ENCODE assay signal across 1 cellular context in the genomic region with DNA sequence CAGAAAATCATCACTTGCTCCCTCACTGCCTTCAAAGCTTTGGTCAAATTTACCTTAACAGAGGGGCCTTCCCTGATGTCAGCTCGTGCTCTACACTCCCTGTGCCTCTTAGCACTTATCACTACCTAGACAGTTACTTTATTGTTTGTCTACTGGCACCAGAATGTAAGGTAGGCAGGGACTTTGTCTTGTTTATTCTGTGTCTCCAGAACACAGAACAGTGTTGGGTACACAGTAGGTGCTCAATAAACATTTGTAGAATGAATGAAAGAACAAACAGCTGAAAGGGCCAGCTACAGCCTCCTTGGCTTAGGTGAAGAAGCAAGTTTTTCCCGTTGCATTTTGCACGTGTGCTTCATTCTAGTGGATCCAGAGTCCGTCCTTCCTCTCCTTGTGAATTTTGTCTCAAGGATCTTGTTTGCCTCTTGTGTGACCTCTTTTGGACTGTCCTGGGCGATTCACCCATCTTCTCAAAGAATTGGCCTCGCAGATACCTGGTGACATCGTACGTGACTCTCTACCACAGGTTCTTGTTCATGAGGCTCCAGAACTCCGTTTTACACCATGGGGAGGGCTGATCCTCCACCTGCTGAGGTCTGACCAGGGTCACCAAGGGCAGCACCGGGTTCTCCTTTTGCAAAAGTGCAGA.
TF ChIP-seq lines count a peak whose summit lies in the region.

No MANE protein-coding gene starts in this region.

TF ChIP-seq in HepG2, 621 proteins besides CTCF, POLR2A, EP300 and RAD21 (continued from another document and continues in another):
- TF ChIP-seq, protein P1, sequence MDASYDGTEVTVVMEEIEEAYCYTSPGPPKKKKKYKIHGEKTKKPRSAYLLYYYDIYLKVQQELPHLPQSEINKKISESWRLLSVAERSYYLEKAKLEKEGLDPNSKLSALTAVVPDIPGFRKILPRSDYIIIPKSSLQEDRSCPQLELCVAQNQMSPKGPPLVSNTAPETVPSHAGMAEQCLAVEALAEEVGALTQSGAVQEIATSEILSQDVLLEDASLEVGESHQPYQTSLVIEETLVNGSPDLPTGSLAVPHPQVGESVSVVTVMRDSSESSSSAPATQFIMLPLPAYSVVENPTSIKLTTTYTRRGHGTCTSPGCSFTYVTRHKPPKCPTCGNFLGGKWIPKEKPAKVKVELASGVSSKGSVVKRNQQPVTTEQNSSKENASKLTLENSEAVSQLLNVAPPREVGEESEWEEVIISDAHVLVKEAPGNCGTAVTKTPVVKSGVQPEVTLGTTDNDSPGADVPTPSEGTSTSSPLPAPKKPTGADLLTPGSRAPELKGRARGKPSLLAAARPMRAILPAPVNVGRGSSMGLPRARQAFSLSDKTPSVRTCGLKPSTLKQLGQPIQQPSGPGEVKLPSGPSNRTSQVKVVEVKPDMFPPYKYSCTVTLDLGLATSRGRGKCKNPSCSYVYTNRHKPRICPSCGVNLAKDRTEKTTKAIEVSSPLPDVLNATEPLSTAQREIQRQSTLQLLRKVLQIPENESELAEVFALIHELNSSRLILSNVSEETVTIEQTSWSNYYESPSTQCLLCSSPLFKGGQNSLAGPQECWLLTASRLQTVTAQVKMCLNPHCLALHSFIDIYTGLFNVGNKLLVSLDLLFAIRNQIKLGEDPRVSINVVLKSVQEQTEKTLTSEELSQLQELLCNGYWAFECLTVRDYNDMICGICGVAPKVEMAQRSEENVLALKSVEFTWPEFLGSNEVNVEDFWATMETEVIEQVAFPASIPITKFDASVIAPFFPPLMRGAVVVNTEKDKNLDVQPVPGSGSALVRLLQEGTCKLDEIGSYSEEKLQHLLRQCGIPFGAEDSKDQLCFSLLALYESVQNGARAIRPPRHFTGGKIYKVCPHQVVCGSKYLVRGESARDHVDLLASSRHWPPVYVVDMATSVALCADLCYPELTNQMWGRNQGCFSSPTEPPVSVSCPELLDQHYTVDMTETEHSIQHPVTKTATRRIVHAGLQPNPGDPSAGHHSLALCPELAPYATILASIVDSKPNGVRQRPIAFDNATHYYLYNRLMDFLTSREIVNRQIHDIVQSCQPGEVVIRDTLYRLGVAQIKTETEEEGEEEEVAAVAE (CRISPR knock-in tag; IDR thresholded peaks at IDR 0.05; ENCODE audit: borderline replicate concordance), result no peak
- TF ChIP-seq ZBTB49 (CRISPR knock-in tag; IDR thresholded peaks at IDR 0.05; ENCODE audit: borderline replicate concordance), result no peak
- TF ChIP-seq, protein P2, sequence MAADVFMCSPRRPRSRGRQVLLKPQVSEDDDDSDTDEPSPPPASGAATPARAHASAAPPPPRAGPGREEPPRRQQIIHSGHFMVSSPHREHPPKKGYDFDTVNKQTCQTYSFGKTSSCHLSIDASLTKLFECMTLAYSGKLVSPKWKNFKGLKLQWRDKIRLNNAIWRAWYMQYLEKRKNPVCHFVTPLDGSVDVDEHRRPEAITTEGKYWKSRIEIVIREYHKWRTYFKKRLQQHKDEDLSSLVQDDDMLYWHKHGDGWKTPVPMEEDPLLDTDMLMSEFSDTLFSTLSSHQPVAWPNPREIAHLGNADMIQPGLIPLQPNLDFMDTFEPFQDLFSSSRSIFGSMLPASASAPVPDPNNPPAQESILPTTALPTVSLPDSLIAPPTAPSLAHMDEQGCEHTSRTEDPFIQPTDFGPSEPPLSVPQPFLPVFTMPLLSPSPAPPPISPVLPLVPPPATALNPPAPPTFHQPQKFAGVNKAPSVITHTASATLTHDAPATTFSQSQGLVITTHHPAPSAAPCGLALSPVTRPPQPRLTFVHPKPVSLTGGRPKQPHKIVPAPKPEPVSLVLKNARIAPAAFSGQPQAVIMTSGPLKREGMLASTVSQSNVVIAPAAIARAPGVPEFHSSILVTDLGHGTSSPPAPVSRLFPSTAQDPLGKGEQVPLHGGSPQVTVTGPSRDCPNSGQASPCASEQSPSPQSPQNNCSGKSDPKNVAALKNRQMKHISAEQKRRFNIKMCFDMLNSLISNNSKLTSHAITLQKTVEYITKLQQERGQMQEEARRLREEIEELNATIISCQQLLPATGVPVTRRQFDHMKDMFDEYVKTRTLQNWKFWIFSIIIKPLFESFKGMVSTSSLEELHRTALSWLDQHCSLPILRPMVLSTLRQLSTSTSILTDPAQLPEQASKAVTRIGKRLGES (CRISPR knock-in tag; IDR thresholded peaks at IDR 0.05; ENCODE audit: borderline replicate concordance), result no peak
- TF ChIP-seq PAF1 (CRISPR knock-in tag; IDR thresholded peaks at IDR 0.05), result no peak
- TF ChIP-seq, protein P3, sequence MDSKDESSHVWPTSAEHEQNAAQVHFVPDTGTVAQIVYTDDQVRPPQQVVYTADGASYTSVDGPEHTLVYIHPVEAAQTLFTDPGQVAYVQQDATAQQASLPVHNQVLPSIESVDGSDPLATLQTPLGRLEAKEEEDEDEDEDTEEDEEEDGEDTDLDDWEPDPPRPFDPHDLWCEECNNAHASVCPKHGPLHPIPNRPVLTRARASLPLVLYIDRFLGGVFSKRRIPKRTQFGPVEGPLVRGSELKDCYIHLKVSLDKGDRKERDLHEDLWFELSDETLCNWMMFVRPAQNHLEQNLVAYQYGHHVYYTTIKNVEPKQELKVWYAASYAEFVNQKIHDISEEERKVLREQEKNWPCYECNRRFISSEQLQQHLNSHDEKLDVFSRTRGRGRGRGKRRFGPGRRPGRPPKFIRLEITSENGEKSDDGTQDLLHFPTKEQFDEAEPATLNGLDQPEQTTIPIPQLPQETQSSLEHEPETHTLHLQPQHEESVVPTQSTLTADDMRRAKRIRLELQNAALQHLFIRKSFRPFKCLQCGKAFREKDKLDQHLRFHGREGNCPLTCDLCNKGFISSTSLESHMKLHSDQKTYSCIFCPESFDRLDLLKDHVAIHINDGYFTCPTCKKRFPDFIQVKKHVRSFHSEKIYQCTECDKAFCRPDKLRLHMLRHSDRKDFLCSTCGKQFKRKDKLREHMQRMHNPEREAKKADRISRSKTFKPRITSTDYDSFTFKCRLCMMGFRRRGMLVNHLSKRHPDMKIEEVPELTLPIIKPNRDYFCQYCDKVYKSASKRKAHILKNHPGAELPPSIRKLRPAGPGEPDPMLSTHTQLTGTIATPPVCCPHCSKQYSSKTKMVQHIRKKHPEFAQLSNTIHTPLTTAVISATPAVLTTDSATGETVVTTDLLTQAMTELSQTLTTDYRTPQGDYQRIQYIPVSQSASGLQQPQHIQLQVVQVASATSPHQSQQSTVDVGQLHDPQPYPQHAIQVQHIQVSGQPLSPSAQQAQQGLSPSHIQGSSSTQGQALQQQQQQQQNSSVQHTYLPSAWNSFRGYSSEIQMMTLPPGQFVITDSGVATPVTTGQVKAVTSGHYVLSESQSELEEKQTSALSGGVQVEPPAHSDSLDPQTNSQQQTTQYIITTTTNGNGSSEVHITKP (CRISPR knock-in tag; IDR thresholded peaks at IDR 0.05; ENCODE audit: low read depth), result peak; percentile 65; the same call in 1 of the 2 replicates
- no peak for TF ChIP-seq ZNF598 (CRISPR knock-in tag; IDR thresholded peaks at IDR 0.05; ENCODE audit: borderline replicate concordance)
- TF ChIP-seq, protein P4, sequence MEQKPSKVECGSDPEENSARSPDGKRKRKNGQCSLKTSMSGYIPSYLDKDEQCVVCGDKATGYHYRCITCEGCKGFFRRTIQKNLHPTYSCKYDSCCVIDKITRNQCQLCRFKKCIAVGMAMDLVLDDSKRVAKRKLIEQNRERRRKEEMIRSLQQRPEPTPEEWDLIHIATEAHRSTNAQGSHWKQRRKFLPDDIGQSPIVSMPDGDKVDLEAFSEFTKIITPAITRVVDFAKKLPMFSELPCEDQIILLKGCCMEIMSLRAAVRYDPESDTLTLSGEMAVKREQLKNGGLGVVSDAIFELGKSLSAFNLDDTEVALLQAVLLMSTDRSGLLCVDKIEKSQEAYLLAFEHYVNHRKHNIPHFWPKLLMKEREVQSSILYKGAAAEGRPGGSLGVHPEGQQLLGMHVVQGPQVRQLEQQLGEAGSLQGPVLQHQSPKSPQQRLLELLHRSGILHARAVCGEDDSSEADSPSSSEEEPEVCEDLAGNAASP (CRISPR knock-in tag; IDR thresholded peaks at IDR 0.05; ENCODE audit: borderline replicate concordance), result peak; percentile 55; the same call in 1 of the 2 replicates
- TF ChIP-seq, protein P5, sequence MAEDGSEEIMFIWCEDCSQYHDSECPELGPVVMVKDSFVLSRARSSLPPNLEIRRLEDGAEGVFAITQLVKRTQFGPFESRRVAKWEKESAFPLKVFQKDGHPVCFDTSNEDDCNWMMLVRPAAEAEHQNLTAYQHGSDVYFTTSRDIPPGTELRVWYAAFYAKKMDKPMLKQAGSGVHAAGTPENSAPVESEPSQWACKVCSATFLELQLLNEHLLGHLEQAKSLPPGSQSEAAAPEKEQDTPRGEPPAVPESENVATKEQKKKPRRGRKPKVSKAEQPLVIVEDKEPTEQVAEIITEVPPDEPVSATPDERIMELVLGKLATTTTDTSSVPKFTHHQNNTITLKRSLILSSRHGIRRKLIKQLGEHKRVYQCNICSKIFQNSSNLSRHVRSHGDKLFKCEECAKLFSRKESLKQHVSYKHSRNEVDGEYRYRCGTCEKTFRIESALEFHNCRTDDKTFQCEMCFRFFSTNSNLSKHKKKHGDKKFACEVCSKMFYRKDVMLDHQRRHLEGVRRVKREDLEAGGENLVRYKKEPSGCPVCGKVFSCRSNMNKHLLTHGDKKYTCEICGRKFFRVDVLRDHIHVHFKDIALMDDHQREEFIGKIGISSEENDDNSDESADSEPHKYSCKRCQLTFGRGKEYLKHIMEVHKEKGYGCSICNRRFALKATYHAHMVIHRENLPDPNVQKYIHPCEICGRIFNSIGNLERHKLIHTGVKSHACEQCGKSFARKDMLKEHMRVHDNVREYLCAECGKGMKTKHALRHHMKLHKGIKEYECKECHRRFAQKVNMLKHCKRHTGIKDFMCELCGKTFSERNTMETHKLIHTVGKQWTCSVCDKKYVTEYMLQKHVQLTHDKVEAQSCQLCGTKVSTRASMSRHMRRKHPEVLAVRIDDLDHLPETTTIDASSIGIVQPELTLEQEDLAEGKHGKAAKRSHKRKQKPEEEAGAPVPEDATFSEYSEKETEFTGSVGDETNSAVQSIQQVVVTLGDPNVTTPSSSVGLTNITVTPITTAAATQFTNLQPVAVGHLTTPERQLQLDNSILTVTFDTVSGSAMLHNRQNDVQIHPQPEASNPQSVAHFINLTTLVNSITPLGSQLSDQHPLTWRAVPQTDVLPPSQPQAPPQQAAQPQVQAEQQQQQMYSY (CRISPR knock-in tag; IDR thresholded peaks at IDR 0.05), result 0 out of 2 replicates have a peak, but pooled peaks have one; percentile 21
- TF ChIP-seq HNF4A (CRISPR knock-in tag; IDR thresholded peaks at IDR 0.05), result peak; percentile 93
- no peak for TF ChIP-seq FOSL1 (CRISPR knock-in tag; IDR thresholded peaks at IDR 0.05; ENCODE audit: borderline replicate concordance)
- TF ChIP-seq MIXL1 (CRISPR knock-in tag; IDR thresholded peaks at IDR 0.05), result peak; percentile 84
- TF ChIP-seq DMTF1 (CRISPR knock-in tag; IDR thresholded peaks at IDR 0.05), result no peak
- peak; percentile 89 for TF ChIP-seq GATAD2A (CRISPR knock-in tag; IDR thresholded peaks at IDR 0.05)
- TF ChIP-seq IRF9 (CRISPR knock-in tag; IDR thresholded peaks at IDR 0.05; ENCODE audit: borderline replicate concordance), result 0 out of 2 replicates have a peak, but pooled peaks have one; percentile 29
- TF ChIP-seq CREB3 (CRISPR knock-in tag; IDR thresholded peaks at IDR 0.05), result no peak
- TF ChIP-seq GLI4 (CRISPR knock-in tag; IDR thresholded peaks at IDR 0.05; ENCODE audit: borderline replicate concordance), result no peak
- no peak for TF ChIP-seq PHB2 (IDR thresholded peaks at IDR 0.05; ENCODE audit: partially characterized antibody)
